9 cellular contexts compared by ENCODE assay signal in the genomic region with DNA sequence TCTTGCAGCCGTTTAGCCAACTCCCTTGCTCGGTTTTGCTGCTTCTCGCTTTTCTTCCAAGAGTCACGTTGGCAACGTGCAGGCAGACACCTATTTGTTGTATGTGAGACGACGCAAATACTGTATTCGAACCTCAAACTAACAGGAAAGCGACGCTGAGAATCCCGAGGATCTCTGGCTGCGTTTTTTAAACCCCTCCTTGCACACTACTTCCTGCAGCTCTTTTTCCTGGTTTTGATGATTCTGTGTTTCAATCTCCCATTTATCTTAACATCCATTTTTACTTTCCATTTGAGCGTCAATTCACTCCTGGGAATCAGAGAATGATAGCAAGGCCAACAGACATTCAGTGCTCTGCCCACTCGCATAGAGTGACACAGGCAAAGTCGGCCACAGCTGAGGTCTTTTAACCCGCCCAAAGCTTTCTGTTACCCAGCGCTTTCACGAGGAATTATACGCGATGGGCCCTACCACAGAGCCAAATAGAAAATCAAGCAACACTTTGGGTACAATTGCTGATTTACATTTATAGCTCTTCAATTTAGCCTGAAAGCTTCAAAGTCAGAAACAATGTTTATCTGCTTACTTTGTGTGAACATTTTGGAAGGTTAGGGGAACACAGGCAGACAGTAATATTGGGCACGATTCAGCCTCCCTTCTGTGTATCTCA. TPM values are rescaled to one million over a fixed set of nuclear protein-coding genes. Genes with fewer than 3 reads are reported as not detected.
A peak's percentile ranks its signal among the peaks of the same experiment; 100 is the strongest.
DNase-seq lines count a peak whose midpoint lies in the region; ATAC-seq and TF ChIP-seq lines count a peak whose summit lies in the region.
"Had no signal": no experiment of that assay in that cellular context is flagged by ENCODE, and none has a peak within 500 bp of the region (broad histone marks: within the 10 kb centered on the region; RNA-seq: fewer than 3 reads in every experiment).

No MANE protein-coding gene starts in this region.

- no peaks in the 10 kb centered on the region for H3K36me3 Mint-ChIP-seq in neural progenitor cell

- H3K36me3 ChIP-seq in BLaER1 (0 out of 2 replicates have a peak, but pooled peaks cover 3% of the 10 kb centered on the region), MM.1S (replicated peaks; ENCODE audit: insufficient read depth, low read length) (no peaks in the 10 kb centered on the region), neural progenitor cell (no peaks in the 10 kb centered on the region)
- no peaks in the 10 kb centered on the region for H3K36me3 ChIP-seq in effector memory CD4-positive, alpha-beta T cell (ENCODE audit: control insufficient read depth, insufficient read depth, low read length)

- H3K4me1 ChIP-seq in BLaER1 (peaks cover 26% of the 10 kb centered on the region), MM.1S (ENCODE audit: low read length) (peaks cover 7% of the 10 kb centered on the region), neural progenitor cell (peaks cover 17% of the 10 kb centered on the region)
- peaks cover 31% of the 10 kb centered on the region for H3K4me1 ChIP-seq in effector memory CD4-positive, alpha-beta T cell (ENCODE audit: control insufficient read depth, insufficient read depth, low read length, poor library complexity, severe bottlenecking)

- H3K27ac ChIP-seq in BLaER1 (no peak overlapping the region), MM.1S (ENCODE audit: low read length) (no peak overlapping the region; the same call in 1 of the 2 replicates), neural progenitor cell (no peak overlapping the region)
- peak overlapping the region; percentile 81 for H3K27ac ChIP-seq in effector memory CD4-positive, alpha-beta T cell (ENCODE audit: insufficient read depth, low read length, poor library complexity, severe bottlenecking)

- no peak for ATAC-seq in HG02884 (IDR thresholded peaks at IDR 0.05; ENCODE audit: unreplicated experiment)
- no peak for ATAC-seq in GM21619 (IDR thresholded peaks at IDR 0.05; ENCODE audit: unreplicated experiment)

- H3K4me1 Mint-ChIP-seq in neural progenitor cell = peaks cover 55% of the 10 kb centered on the region

- no peaks in the 10 kb centered on the region for H3K9me3 Mint-ChIP-seq in neural progenitor cell

- peaks cover 12% of the 10 kb centered on the region for H3K27me3 Mint-ChIP-seq in neural progenitor cell (ENCODE audit: insufficient read depth, low read depth)

- H3K27me3 ChIP-seq in BLaER1 (no peaks in the 10 kb centered on the region), MM.1S (replicated peaks; ENCODE audit: insufficient read depth, low read length) (no peaks in the 10 kb centered on the region), neural progenitor cell (peaks cover 62% of the 10 kb centered on the region)
- H3K27me3 ChIP-seq in effector memory CD4-positive, alpha-beta T cell (replicated peaks; ENCODE audit: control insufficient read depth, insufficient read depth, low read length, poor library complexity, severe bottlenecking) = no peaks in the 10 kb centered on the region

- H4K20me1 ChIP-seq in BLaER1 = no peaks in the 10 kb centered on the region
- H4K20me1 ChIP-seq in MM.1S (ENCODE audit: insufficient read depth, low read length) = no peaks in the 10 kb centered on the region
- H4K20me1 ChIP-seq in neural progenitor cell (ENCODE audit: low read depth) = no peaks in the 10 kb centered on the region

- DNase-seq in MM.1S (no peak), neural progenitor cell (ENCODE audit: low spot score) (no peak), HUDEP-2 (lab: John Stamatoyannopoulos, UW; ENCODE audit: unreplicated experiment in 76 of 76) (no peak), RPMI8226 (no peak)
- no peak for DNase-seq in effector memory CD4-positive, alpha-beta T cell
- DNase-seq: NCI-H524 treated with DMSO at 0.1 percent for 48 hours had no signal

- peak overlapping the region; percentile 93 for H3K27ac Mint-ChIP-seq in neural progenitor cell

- H3K4me3 ChIP-seq in BLaER1 (no peak overlapping the region), MM.1S (ENCODE audit: low read length) (no peak overlapping the region), neural progenitor cell (peak overlapping the region; percentile 70)
- no peak overlapping the region for H3K4me3 ChIP-seq in effector memory CD4-positive, alpha-beta T cell (ENCODE audit: insufficient read depth, low read depth, low read length, poor library complexity, severe bottlenecking)

- H3K79me2 ChIP-seq in MM.1S (ENCODE audit: low read length) (peaks cover 33% of the 10 kb centered on the region), neural progenitor cell (ENCODE audit: low read depth) (no peaks in the 10 kb centered on the region)

- H3K9me2 ChIP-seq in MM.1S (replicated peaks; ENCODE audit: insufficient read depth, low read length) = no peaks in the 10 kb centered on the region

- H3F3A ChIP-seq in MM.1S (ENCODE audit: insufficient read depth, low read length) (peaks cover 8% of the 10 kb centered on the region; the same call in 1 of the 2 replicates), neural progenitor cell (ENCODE audit: low read depth) (peaks cover 15% of the 10 kb centered on the region)

- H3K9ac ChIP-seq in BLaER1 (no peak overlapping the region), MM.1S (ENCODE audit: low read length) (no peak overlapping the region), neural progenitor cell (no peak overlapping the region)

- H3K9me3 ChIP-seq in BLaER1 = no peaks in the 10 kb centered on the region
- no peaks in the 10 kb centered on the region for H3K9me3 ChIP-seq in MM.1S (replicated peaks; ENCODE audit: insufficient read depth, low read length)
- no peaks in the 10 kb centered on the region for H3K9me3 ChIP-seq in effector memory CD4-positive, alpha-beta T cell (ENCODE audit: control insufficient read depth, low read length)
- H3K9me3 ChIP-seq in neural progenitor cell (ENCODE audit: low read depth) = no peaks in the 10 kb centered on the region

- peak overlapping the region; percentile 94 for H3K4me2 ChIP-seq in BLaER1
- peak overlapping the region; percentile 54; the same call in 1 of the 2 replicates for H3K4me2 ChIP-seq in MM.1S (ENCODE audit: low read depth, low read length)
- H3K4me2 ChIP-seq in neural progenitor cell = peak overlapping the region; percentile 96

- peak overlapping the region; percentile 84 for H3K4me3 Mint-ChIP-seq in neural progenitor cell

- H2AFZ ChIP-seq in MM.1S (ENCODE audit: low read length) (0 out of 2 replicates have a peak overlapping the region, but pooled peaks have one; percentile 21), neural progenitor cell (replicated peaks) (peak overlapping the region; percentile 1)

- TF ChIP-seq CTCF in MM.1S (IDR thresholded peaks at IDR 0.05; ENCODE audit: low read length) (no peak), neural progenitor cell (IDR thresholded peaks at IDR 0.05) (no peak)

RNA-seq across cellular contexts. Expression of gene ANXA2, which starts 1.6 kb away (rescaled TPM):
- total RNA-seq in neural progenitor cell (ENCODE audit: low replicate concordance) = 20.1 and 21.8 TPM in 2 replicates
